8 cellular contexts compared by ENCODE assay signal in the genomic region with DNA sequence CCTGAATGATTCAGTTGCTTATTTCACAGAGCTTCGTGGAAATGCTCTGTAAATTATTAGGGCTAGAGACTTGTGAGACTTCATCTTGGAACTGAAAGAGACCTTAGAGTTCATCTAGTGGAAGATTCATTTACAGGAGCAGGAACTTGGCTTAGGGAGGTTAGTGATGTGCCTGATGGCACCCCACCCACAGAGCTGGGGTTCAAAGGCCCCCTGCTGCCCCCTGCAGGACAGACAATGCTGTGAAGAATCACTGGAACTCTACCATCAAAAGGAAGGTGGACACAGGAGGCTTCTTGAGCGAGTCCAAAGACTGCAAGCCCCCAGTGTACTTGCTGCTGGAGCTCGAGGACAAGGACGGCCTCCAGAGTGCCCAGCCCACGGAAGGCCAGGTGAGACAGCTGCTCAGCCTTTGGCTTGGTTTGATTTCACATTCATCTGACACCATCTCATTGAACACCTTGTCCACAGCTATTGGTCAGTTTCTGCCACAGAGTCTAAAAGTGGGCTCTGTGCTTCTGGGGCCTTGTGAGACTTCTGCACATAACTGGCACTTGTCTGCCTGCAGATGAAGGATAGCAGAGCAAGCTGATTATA.
A peak's percentile ranks its signal among the peaks of the same experiment; 100 is the strongest.
DNase-seq lines count a peak whose midpoint lies in the region; ATAC-seq, FAIRE-seq and TF ChIP-seq lines count a peak whose summit lies in the region.

No MANE protein-coding gene starts in this region.

- H3K27ac Mint-ChIP-seq in activated T-cell treated with anti-CD3 and anti-CD28 coated beads, Interleukin-2, amount 50 U/mL, for 24 hours, result no peak overlapping the region

- peaks cover 12% of the 10 kb centered on the region for H3K4me1 Mint-ChIP-seq in activated T-cell treated with anti-CD3 and anti-CD28 coated beads, Interleukin-2, amount 50 U/mL, for 24 hours (ENCODE audit: low read depth)

- intact Hi-C loops in head of caudate nucleus (cut with DNase I), result no loop called here

- H3K27me3 Mint-ChIP-seq in activated T-cell treated with anti-CD3 and anti-CD28 coated beads, Interleukin-2, amount 50 U/mL, for 24 hours, result no peaks in the 10 kb centered on the region

- H3K36me3 Mint-ChIP-seq in activated T-cell treated with anti-CD3 and anti-CD28 coated beads, Interleukin-2, amount 50 U/mL, for 24 hours (ENCODE audit: low read depth), result peaks cover 73% of the 10 kb centered on the region

- H3K9me3 Mint-ChIP-seq in activated T-cell treated with anti-CD3 and anti-CD28 coated beads, Interleukin-2, amount 50 U/mL, for 24 hours, result no peaks in the 10 kb centered on the region

- DNase-seq in COLO829 (ENCODE audit: low spot score) (peak; percentile 36), H54 (ENCODE audit: insufficient read length, low spot score) (peak; percentile 59), OCI-M1 (lab: John Stamatoyannopoulos, UW) (peak; percentile 66), head of caudate nucleus (peak in 35 of 42 donors; percentile 9 to 78 (median 39))
- peak; percentile 71 for DNase-seq in activated T-cell treated with anti-CD3 and anti-CD28 coated beads, Interleukin-2, amount 50 U/mL, for 24 hours
- peak; percentile 64 for DNase-seq in stimulated activated CD4-positive, alpha-beta T cell treated with anti-CD3 and anti-CD28 coated beads, Interleukin-4, amount 100 ng/mL, for 1 hour

- H3K4me3 Mint-ChIP-seq in activated T-cell treated with anti-CD3 and anti-CD28 coated beads, Interleukin-2, amount 50 U/mL, for 24 hours, result no peak overlapping the region

- TF ChIP-seq POLR2A in H54 (IDR thresholded peaks at IDR 0.05; ENCODE audit: low read depth, low read length), result no peak

- ATAC-seq in HG02870 (IDR thresholded peaks at IDR 0.05; ENCODE audit: unreplicated experiment) (no peak), HG03196 (IDR thresholded peaks at IDR 0.05; ENCODE audit: unreplicated experiment) (no peak)

- FAIRE-seq in H54 (lab: Jason Lieb, UNC), result no peak
